In genomic region chr3:156630081-156630772, GRCh38 we compare ENCODE assay signal across 14 cellular contexts. TPM values are rescaled to one million over a fixed set of nuclear protein-coding genes. Genes with fewer than 3 reads are reported as not detected.
A peak's percentile ranks its signal among the peaks of the same experiment; 100 is the strongest.
DNase-seq lines count a peak whose midpoint lies in the region; ATAC-seq, FAIRE-seq and TF ChIP-seq lines count a peak whose summit lies in the region.
"Had no signal": no experiment of that assay in that cellular context is flagged by ENCODE, and none has a peak within 500 bp of the region (broad histone marks: within the 10 kb centered on the region; RNA-seq: fewer than 3 reads in every experiment).

No MANE protein-coding gene starts in this region.

- H3K4me1 ChIP-seq in PC-3 (ENCODE audit: insufficient read depth, low read length), result peaks cover 54% of the 10 kb centered on the region

- H3K27me3 ChIP-seq in PC-3 (ENCODE audit: low read length), result no peaks in the 10 kb centered on the region
- H3K27me3 ChIP-seq: dorsolateral prefrontal cortex had no signal

- no peaks in the 10 kb centered on the region for H3K36me3 ChIP-seq in PC-3 (ENCODE audit: low read depth, low read length)

- DNase-seq in AG20443 (ENCODE audit: low spot score), result peak; percentile 37
- DNase-seq in HTR-8/SVneo (ENCODE audit: insufficient read length, low spot score), result peak; percentile 74
- peak; percentile 84 for DNase-seq in PC-3
- DNase-seq in iris pigment epithelial cell (ENCODE audit: low read depth), result peak; percentile 73
- no peak for DNase-seq in type B pancreatic cell (ENCODE audit: extremely low spot score, unreplicated experiment)
- no peak for DNase-seq in NCI-H187 treated with DMSO at 0.1 percent for 48 hours (lab: John Stamatoyannopoulos, UW)
- DNase-seq in effector memory CD8-positive, alpha-beta T cell, result no peak
- no peak for DNase-seq in foreskin melanocyte
- DNase-seq: activated CD4-positive, alpha-beta T cell treated with anti-CD3 and anti-CD28 coated beads, Interleukin-2, amount 50 U/mL, for 4 hours; activated naive CD4-positive, alpha-beta T cell treated with anti-CD3 and anti-CD28 coated beads for 36 hours; dorsolateral prefrontal cortex; NCI-H226; stimulated activated CD8-positive, alpha-beta memory T cell treated with anti-CD3 and anti-CD28 coated beads, Interleukin-4, amount 100 ng/mL, for 48 hours had no signal

- H3K9me3 ChIP-seq in PC-3 (ENCODE audit: low read length), result no peaks in the 10 kb centered on the region

- H3K27ac ChIP-seq in PC-3 (ENCODE audit: low read length), result peak overlapping the region; percentile 52
- H3K27ac ChIP-seq: dorsolateral prefrontal cortex, skin epidermis had no signal

- CTCF ChIA-PET in PC-3 (lab: Charles Lee), result interaction anchor here (0.9 kb wide), 1 partner anchor 95 kb away, joined by 3 read pairs; no protein-coding TSS in a partner anchor

- H3K4me1 Mint-ChIP-seq in type B pancreatic cell (ENCODE audit: unreplicated experiment), result peaks cover 16% of the 10 kb centered on the region
- H3K4me1 Mint-ChIP-seq in effector memory CD8-positive, alpha-beta T cell (ENCODE audit: low read depth in 2 of 2), result no peaks in the 10 kb centered on the region

- H2AFZ ChIP-seq in PC-3 (ENCODE audit: low read length), result no peak overlapping the region

- H3K4me3 Mint-ChIP-seq in type B pancreatic cell, result no peak overlapping the region
- no peak overlapping the region for H3K4me3 Mint-ChIP-seq in effector memory CD8-positive, alpha-beta T cell
- H3K4me3 Mint-ChIP-seq: activated naive CD4-positive, alpha-beta T cell treated with anti-CD3 and anti-CD28 coated beads for 36 hours had no signal

- H3K27ac Mint-ChIP-seq in type B pancreatic cell, result no peak overlapping the region
- no peak overlapping the region for H3K27ac Mint-ChIP-seq in effector memory CD8-positive, alpha-beta T cell
- H3K27ac Mint-ChIP-seq: activated naive CD4-positive, alpha-beta T cell treated with anti-CD3 and anti-CD28 coated beads for 36 hours had no signal

- H3K9ac ChIP-seq in PC-3 (ENCODE audit: low read length), result no peak overlapping the region

- peak overlapping the region; percentile 50 for H3K4me2 ChIP-seq in PC-3 (ENCODE audit: low read length)

- no peak for FAIRE-seq in HTR-8/SVneo (lab: Jason Lieb, UNC)

- TF ChIP-seq CTCF in PC-3 (conservative IDR thresholded peaks at IDR 0.05; ENCODE audit: low read depth, low read length) (no peak), type B pancreatic cell (conservative IDR thresholded peaks at IDR 0.05) (no peak)

- no peaks in the 10 kb centered on the region for H3K79me2 ChIP-seq in PC-3 (ENCODE audit: low read length)

- ATAC-seq in PC-3, result peak; percentile 90
- no peak for ATAC-seq in effector memory CD8-positive, alpha-beta T cell (replicated peaks)

- no peaks in the 10 kb centered on the region for H3F3A ChIP-seq in PC-3 (ENCODE audit: low read length, unreplicated experiment)

- H3K9me3 Mint-ChIP-seq in type B pancreatic cell, result no peaks in the 10 kb centered on the region
- H3K9me3 Mint-ChIP-seq in effector memory CD8-positive, alpha-beta T cell, result no peaks in the 10 kb centered on the region
- H3K9me3 Mint-ChIP-seq: activated naive CD4-positive, alpha-beta T cell treated with anti-CD3 and anti-CD28 coated beads for 36 hours had no signal

- POLR2A ChIA-PET in PC-3 (lab: Charles Lee; ENCODE audit: unreplicated experiment), result interaction anchor here (0.7 to 0.9 kb wide), 2 partner anchors 36 to 75 kb away, joined by 4 read pairs; partner anchors contain the start of gene SSR3

- no peaks in the 10 kb centered on the region for H4K20me1 ChIP-seq in PC-3 (ENCODE audit: low read length)

- no peaks in the 10 kb centered on the region for H3K27me3 Mint-ChIP-seq in type B pancreatic cell
- no peaks in the 10 kb centered on the region for H3K27me3 Mint-ChIP-seq in effector memory CD8-positive, alpha-beta T cell

- H3K9me2 ChIP-seq in PC-3 (replicated peaks; ENCODE audit: low read length), result no peaks in the 10 kb centered on the region

- no peaks in the 10 kb centered on the region for H3K36me3 Mint-ChIP-seq in type B pancreatic cell
- no peaks in the 10 kb centered on the region for H3K36me3 Mint-ChIP-seq in effector memory CD8-positive, alpha-beta T cell (ENCODE audit: insufficient read depth)

- no TSS peak for BruUV-seq in PC-3 (replicated peaks; lab: Mats Ljungman, UMichigan)

- H3K4me3 ChIP-seq in PC-3 (ENCODE audit: low read length), result peak overlapping the region; percentile 5; the same call in 1 of the 2 replicates
- H3K4me3 ChIP-seq: dorsolateral prefrontal cortex, skin epidermis had no signal

- intact Hi-C loops in PC-3 (cut with micrococcal nuclease), result loop anchor here (1.0 to 2.0 kb wide), 3 partner anchors 38 to 75 kb away; partner anchors contain the start of genes SSR3 and TIPARP

RNA-seq across cellular contexts. Expression of gene TIPARP, which starts 44.2 kb away (rescaled TPM):
- total RNA-seq in PC-3 (2014; rRNA removed) (84.7 and 85.5 TPM in 2 replicates), type B pancreatic cell (ENCODE audit: low replicate concordance) (37.5 and 48.1 TPM in 2 replicates)

Comparison
In these comparisons a context has a peak if more than half of its experiments do, and no peak if none do; other contexts are left out.
1. DNase-seq: peak in AG20443 (single experiment), HTR-8/SVneo (single experiment), PC-3 (single experiment) and iris pigment epithelial cell (single experiment); none in type B pancreatic cell (single experiment), NCI-H187 treated with DMSO at 0.1 percent for 48 hours (single experiment), effector memory CD8-positive, alpha-beta T cell (0 of 3) and foreskin melanocyte (single experiment).